In the genomic region with DNA sequence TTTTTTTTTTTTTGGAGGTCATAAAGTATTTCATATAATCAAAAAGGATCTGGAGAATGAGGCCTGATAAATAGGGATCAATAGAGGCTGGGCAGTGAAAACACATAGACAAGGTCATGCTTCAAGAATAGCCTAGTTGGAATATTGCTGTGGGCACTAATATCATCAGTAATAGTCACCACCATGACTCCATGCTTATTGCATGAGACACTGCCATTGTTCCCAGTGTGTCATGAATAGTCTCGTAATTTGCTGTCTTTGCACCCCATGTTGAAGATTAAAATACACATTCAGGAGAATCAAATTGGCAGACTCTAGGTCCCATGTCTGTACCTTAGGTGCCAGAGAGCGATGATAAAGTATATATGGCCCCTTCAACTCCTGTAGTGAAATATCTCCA, we compare ENCODE assay signal across 10 cellular contexts. TPM values are rescaled to one million over a fixed set of nuclear protein-coding genes. Genes with fewer than 3 reads are reported as not detected.
"Had no signal": no experiment of that assay in that cellular context is flagged by ENCODE, and none has a peak within 500 bp of the region (broad histone marks: within the 10 kb centered on the region; RNA-seq: fewer than 3 reads in every experiment).

No MANE protein-coding gene starts in this region.

- ATAC-seq: HepG2, K562 had no signal

- H3K27ac ChIP-seq: HL-60 had no signal

- H3K4me3 ChIP-seq: K562 had no signal

- DNase-seq: IMR-90, KBM-7, KG1 had no signal

- FAIRE-seq: HepG2, HTR-8/SVneo, K562 had no signal

RNA-seq across cellular contexts. Expression of a gene that starts 10.3 kb away (rescaled TPM):
- total RNA-seq: HepG2, HT-29, HT1080, K562 had no signal
- polyA plus RNA-seq: HepG2, IgD-negative memory B cell, K562 had no signal
